16 cellular contexts compared by ENCODE assay signal in genomic region chr9:123282343-123283047, GRCh38. TPM values are rescaled to one million over a fixed set of nuclear protein-coding genes. Genes with fewer than 3 reads are reported as not detected.
DNase-seq lines count a peak whose midpoint lies in the region; ATAC-seq, FAIRE-seq and TF ChIP-seq lines count a peak whose summit lies in the region.
"Had no signal": no experiment of that assay in that cellular context is flagged by ENCODE, and none has a peak within 500 bp of the region (broad histone marks: within the 10 kb centered on the region; RNA-seq: fewer than 3 reads in every experiment).

No MANE protein-coding gene starts in this region.

- WGBS in psoas muscle, 3 donors = 39 to 55% (median 45%) methylated on average over 11 of the region's 11 CpGs

- H3K4me3 ChIP-seq in neural progenitor cell (no peak overlapping the region), kidney (ENCODE audit: low read length in 2 of 2) (no peak overlapping the region), psoas muscle (no peak overlapping the region)
- H3K4me3 ChIP-seq: hepatocyte had no signal

- peak overlapping the region; percentile 42 for H2AFZ ChIP-seq in neural progenitor cell (replicated peaks)
- H2AFZ ChIP-seq: hepatocyte had no signal

- ATAC-seq in HG02885 (IDR thresholded peaks at IDR 0.05; ENCODE audit: poor library complexity, unreplicated experiment) (no peak), psoas muscle (no peak)
- ATAC-seq: sciatic nerve had no signal

- H3K36me3 Mint-ChIP-seq in neural progenitor cell = no peaks in the 10 kb centered on the region
- H3K36me3 Mint-ChIP-seq: type B pancreatic cell had no signal

- FAIRE-seq in kidney (lab: Jason Lieb, UNC) = no peak

- intact Hi-C loops in kidney (cut with DNase I) = no loop called here
- intact Hi-C loops in psoas muscle (cut with DNase I) = no loop called here

- H3K27ac ChIP-seq in neural progenitor cell (no peak overlapping the region), kidney (ENCODE audit: low read depth in 2 of 2, low read length in 2 of 2) (no peak overlapping the region), psoas muscle (no peak overlapping the region)
- H3K27ac ChIP-seq: hepatocyte, KMS-11 had no signal

- H4K20me1 ChIP-seq in neural progenitor cell (ENCODE audit: low read depth) = no peaks in the 10 kb centered on the region

- H3K4me3 Mint-ChIP-seq in neural progenitor cell = no peak overlapping the region
- H3K4me3 Mint-ChIP-seq: T-helper 2 cell treated with Interferon-gamma antibody and Interleukin-4, amounts not matched to agents 5 μg/mL and 100 μg/mL, for 36 hours; type B pancreatic cell had no signal

- H3K27me3 ChIP-seq in neural progenitor cell (no peaks in the 10 kb centered on the region), psoas muscle (ENCODE audit: insufficient read depth in 3 of 3, low read length in 2 of 3) (no peaks in the 10 kb centered on the region)

- H3K9ac ChIP-seq in neural progenitor cell (no peak overlapping the region), kidney (ENCODE audit: low read length in 2 of 2) (no peak overlapping the region)
- H3K9ac ChIP-seq: KMS-11 had no signal

- H3K4me1 ChIP-seq in neural progenitor cell (peaks cover 24% of the 10 kb centered on the region), kidney (ENCODE audit: control insufficient read depth in 1 of 2, insufficient read depth in 1 of 2, low read depth in 1 of 2, low read length in 2 of 2) (no peaks in the 10 kb centered on the region), psoas muscle (peaks cover 4% of the 10 kb centered on the region)

- H3K36me3 ChIP-seq in neural progenitor cell (no peaks in the 10 kb centered on the region), kidney (ENCODE audit: control insufficient read depth in 1 of 2, insufficient read depth in 2 of 2, low read length in 2 of 2) (no peaks in the 10 kb centered on the region), psoas muscle (ENCODE audit: insufficient read depth in 1 of 2, low read depth in 1 of 2) (no peaks in the 10 kb centered on the region)

- peaks cover 11% of the 10 kb centered on the region for H3K4me1 Mint-ChIP-seq in neural progenitor cell

- no peak overlapping the region for H3K4me2 ChIP-seq in neural progenitor cell
- H3K4me2 ChIP-seq: hepatocyte, KMS-11 had no signal

- TF ChIP-seq CTCF in neural progenitor cell (IDR thresholded peaks at IDR 0.05) (no peak), kidney (IDR thresholded peaks at IDR 0.05; ENCODE audit: borderline replicate concordance, extremely low read depth, insufficient read depth) (no peak), psoas muscle (IDR thresholded peaks at IDR 0.05) (no peak)

- DNase-seq in EL (peak; percentile 8), NCI-H69 (lab: John Stamatoyannopoulos, UW) (peak; percentile 73), cerebellum (ENCODE audit: low spot score) (peak; percentile 49), neural progenitor cell (ENCODE audit: low spot score) (no peak), activated gamma-delta T cell (lab: John Stamatoyannopoulos, UW) (no peak), kidney (no peak), psoas muscle (no peak)
- DNase-seq: effector memory CD4-positive, alpha-beta T cell; HCEC 1CT; NCI-H524 treated with DMSO at 0.1 percent for 48 hours had no signal

- peaks cover 4% of the 10 kb centered on the region for H3K27me3 Mint-ChIP-seq in neural progenitor cell (ENCODE audit: insufficient read depth, low read depth)
- H3K27me3 Mint-ChIP-seq: type B pancreatic cell had no signal

- H3K9me3 Mint-ChIP-seq in neural progenitor cell = peaks cover 7% of the 10 kb centered on the region
- H3K9me3 Mint-ChIP-seq: type B pancreatic cell had no signal

- H3F3A ChIP-seq in neural progenitor cell (ENCODE audit: low read depth) = peaks cover 10% of the 10 kb centered on the region

- no peaks in the 10 kb centered on the region for H3K79me2 ChIP-seq in neural progenitor cell (ENCODE audit: low read depth)
- H3K79me2 ChIP-seq: hepatocyte had no signal

- peaks cover 6% of the 10 kb centered on the region for H3K9me3 ChIP-seq in neural progenitor cell (ENCODE audit: low read depth)
- H3K9me3 ChIP-seq in kidney (ENCODE audit: control insufficient read depth in 1 of 2, low read length in 2 of 2) = no peaks in the 10 kb centered on the region
- H3K9me3 ChIP-seq in psoas muscle = no peaks in the 10 kb centered on the region

- no peak overlapping the region for H3K27ac Mint-ChIP-seq in neural progenitor cell
- H3K27ac Mint-ChIP-seq: T-helper 2 cell treated with Interferon-gamma antibody and Interleukin-4, amounts not matched to agents 5 μg/mL and 100 μg/mL, for 36 hours; type B pancreatic cell had no signal

RNA-seq across cellular contexts. Expression of gene STRBP, which starts 14.1 kb away (rescaled TPM):
- total RNA-seq in cerebellum (90.7 TPM), neural progenitor cell (ENCODE audit: low replicate concordance) (70.9 and 99.4 TPM in 2 replicates), kidney (30.7 TPM), psoas muscle (1 to 10 TPM; 6.2 to 8.5 (median 7.1) TPM)
- polyA plus RNA-seq in kidney (ENCODE audit: insufficient read depth, low read depth, low replicate concordance) (21.6 TPM), psoas muscle (1 to 10 TPM; 3.8 to 5.6 (median 4.8) TPM)

Comparison
In these comparisons a context has a peak if more than half of its experiments do, and no peak if none do; other contexts are left out.
1. DNase-seq: peak in EL (single experiment), NCI-H69 (single experiment) and cerebellum (single experiment); none in neural progenitor cell (single experiment), activated gamma-delta T cell (single experiment), kidney (single experiment) and psoas muscle (0 of 2).